In the genomic region with DNA sequence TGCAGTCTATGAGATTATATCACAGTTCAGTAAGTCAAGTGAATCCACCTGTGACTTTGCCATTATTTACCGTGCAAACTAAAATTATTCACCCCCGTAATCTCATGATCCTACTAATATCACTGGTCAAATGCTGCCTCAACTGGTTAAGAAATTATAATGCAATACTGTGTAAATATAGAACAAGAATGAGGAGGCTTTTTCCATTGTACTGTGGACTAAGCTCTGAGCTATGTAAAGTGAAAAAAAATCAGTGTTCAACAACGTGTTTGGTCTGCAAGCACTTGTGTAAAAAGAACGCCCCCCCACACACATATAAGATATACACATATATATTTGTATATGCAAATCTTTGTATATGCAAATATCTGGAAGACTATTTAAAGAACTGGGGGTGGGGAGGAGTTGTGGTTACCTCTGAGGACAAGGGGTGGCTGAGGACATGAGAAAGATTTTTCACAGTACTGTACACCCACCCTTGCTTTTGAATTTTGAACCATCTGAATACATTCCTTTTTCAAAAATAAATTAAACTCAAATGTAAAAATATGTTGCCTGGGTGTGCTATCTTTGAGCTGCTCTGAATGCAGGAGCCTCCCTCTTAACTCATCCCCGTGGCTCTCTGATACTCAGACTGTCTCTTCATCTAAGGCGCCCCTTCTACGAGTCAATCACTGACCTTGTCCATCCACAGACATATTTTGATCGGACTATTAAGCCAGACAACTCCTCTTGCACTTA, we compare ENCODE assay signal across 14 cellular contexts. TPM values are rescaled to one million over a fixed set of nuclear protein-coding genes. Genes with fewer than 3 reads are reported as not detected.
DNase-seq lines count a peak whose midpoint lies in the region; ATAC-seq and TF ChIP-seq lines count a peak whose summit lies in the region.
"Had no signal": no experiment of that assay in that cellular context is flagged by ENCODE, and none has a peak within 500 bp of the region (broad histone marks: within the 10 kb centered on the region; RNA-seq: fewer than 3 reads in every experiment).

No MANE protein-coding gene starts in this region.

- H3K56ac ChIP-seq in mesendoderm (ENCODE audit: low read length), result no peak overlapping the region

- no peak for DNase-seq in left ventricle myocardium superior
- DNase-seq in left ventricle myocardium inferior, result no peak
- peak; percentile 96 for DNase-seq in NCI-H526 treated with DMSO at 0.1 percent for 48 hours (lab: John Stamatoyannopoulos, UW)
- DNase-seq in immature natural killer cell, result no peak
- no peak for DNase-seq in mesendoderm
- DNase-seq in endodermal cell, result no peak
- no peak for DNase-seq in left colon
- DNase-seq in CD14-positive monocyte (ENCODE audit: low spot score), result no peak
- DNase-seq: activated CD4-positive, alpha-beta T cell treated with anti-CD3 and anti-CD28 coated beads, Interleukin-2, amount 50 U/mL, for 4 hours; activated naive CD4-positive, alpha-beta T cell; T-helper 2 cell had no signal

- no CpG with 5 or more reads among the region's 8 CpGs for WGBS in mesendoderm (ENCODE audit: extremely low coverage, insufficient coverage, low lambda C conversion rate)
- WGBS in endodermal cell (ENCODE audit: insufficient coverage in 1 of 2, insufficient read length in 1 of 2), 2 experiments, result 79% methylated on average over 5 to 6 of the region's 8 CpGs

- H3K36me3 ChIP-seq in left ventricle myocardium inferior, result no peaks in the 10 kb centered on the region
- H3K36me3 ChIP-seq in mesendoderm (ENCODE audit: control insufficient read depth, insufficient read depth, low read length), result no peaks in the 10 kb centered on the region
- no peaks in the 10 kb centered on the region for H3K36me3 ChIP-seq in endodermal cell (ENCODE audit: control insufficient read depth, insufficient read depth, low read length)
- H3K36me3 ChIP-seq: vagina had no signal

- H3K27me3 ChIP-seq in left ventricle myocardium inferior (ENCODE audit: low read depth) (no peaks in the 10 kb centered on the region), mesendoderm (ENCODE audit: insufficient read depth, low read length, poor library complexity) (no peaks in the 10 kb centered on the region), endodermal cell (ENCODE audit: control insufficient read depth, insufficient read depth, low read length, poor library complexity, severe bottlenecking) (no peaks in the 10 kb centered on the region)
- H3K27me3 ChIP-seq: vagina had no signal

- no peak overlapping the region for H3K18ac ChIP-seq in mesendoderm (ENCODE audit: low read length)

- no peak overlapping the region for H3K23ac ChIP-seq in mesendoderm (ENCODE audit: low read length)

- no peaks in the 10 kb centered on the region for H3K79me1 ChIP-seq in mesendoderm (ENCODE audit: low read length)

- H3K36me3 Mint-ChIP-seq in immature natural killer cell (no peaks in the 10 kb centered on the region), endodermal cell (ENCODE audit: low read depth) (no peaks in the 10 kb centered on the region), CD14-positive monocyte (no peaks in the 10 kb centered on the region)
- H3K36me3 Mint-ChIP-seq: mesothelial cell of epicardium had no signal

- H3K9me3 Mint-ChIP-seq in immature natural killer cell (no peaks in the 10 kb centered on the region), endodermal cell (no peaks in the 10 kb centered on the region), CD14-positive monocyte (peaks cover 0 to 2% (median 0%) of the 10 kb centered on the region in 7 donors)
- H3K9me3 Mint-ChIP-seq: mesothelial cell of epicardium had no signal

- H2BK15ac ChIP-seq in mesendoderm (replicated peaks; ENCODE audit: low read depth), result no peak overlapping the region

- H3K4me3 Mint-ChIP-seq in immature natural killer cell, result peak overlapping the region in 4 of 5 donors; percentile 3 to 36 (median 25)
- no peak overlapping the region for H3K4me3 Mint-ChIP-seq in endodermal cell
- H3K4me3 Mint-ChIP-seq in CD14-positive monocyte, result no peak overlapping the region
- H3K4me3 Mint-ChIP-seq: mesothelial cell of epicardium had no signal

- no peak overlapping the region for H2BK120ac ChIP-seq in mesendoderm (ENCODE audit: low read depth, low read length)

- no peaks in the 10 kb centered on the region for H3K27me3 Mint-ChIP-seq in immature natural killer cell (ENCODE audit: low read depth in 3 of 3)
- no peaks in the 10 kb centered on the region for H3K27me3 Mint-ChIP-seq in endodermal cell (ENCODE audit: insufficient read depth)
- H3K27me3 Mint-ChIP-seq in CD14-positive monocyte (ENCODE audit: low read depth in 3 of 3), result peaks cover 0 to 4% (median 1%) of the 10 kb centered on the region in 3 donors

- H4K8ac ChIP-seq in mesendoderm (ENCODE audit: low read depth, low read length), result no peak overlapping the region

- H3K79me2 ChIP-seq in mesendoderm (ENCODE audit: control insufficient read depth, insufficient read depth, low read length), result no peaks in the 10 kb centered on the region

- H3K4me3 ChIP-seq in left ventricle myocardium inferior (no peak overlapping the region), mesendoderm (ENCODE audit: low read length) (no peak overlapping the region), endodermal cell (ENCODE audit: low read length) (no peak overlapping the region)
- H3K4me3 ChIP-seq: vagina had no signal

- H3K27ac ChIP-seq in left ventricle myocardium inferior (replicated peaks) (no peak overlapping the region), mesendoderm (ENCODE audit: low read depth, low read length) (no peak overlapping the region), endodermal cell (ENCODE audit: low read depth, low read length) (no peak overlapping the region)
- H3K27ac ChIP-seq: vagina had no signal

- peak; percentile 44 for ATAC-seq in left ventricle myocardium superior
- ATAC-seq in left colon, result no peak
- ATAC-seq: Panc1 had no signal

- H3K4ac ChIP-seq in mesendoderm (ENCODE audit: low read depth, low read length), result no peak overlapping the region

- intact Hi-C loops in left ventricle myocardium superior (cut with micrococcal nuclease), result no loop called here
- intact Hi-C loops in left ventricle myocardium inferior (cut with micrococcal nuclease), result no loop called here
- intact Hi-C loops in left colon (cut with DNase I, micrococcal nuclease), result no loop called here
- intact Hi-C loops in CD14-positive monocyte (cut with micrococcal nuclease), result no loop called here

- H2AK5ac ChIP-seq in mesendoderm (ENCODE audit: low read length), result no peak overlapping the region

- H3K4me1 Mint-ChIP-seq in immature natural killer cell (peaks cover 36 to 43% of the 10 kb centered on the region in 2 donors), endodermal cell (peaks cover 6% of the 10 kb centered on the region), CD14-positive monocyte (peaks cover 5% of the 10 kb centered on the region)

- H3K4me2 ChIP-seq in mesendoderm (ENCODE audit: low read length), result no peak overlapping the region

- H3K9me3 ChIP-seq in left ventricle myocardium inferior (replicated peaks), result no peaks in the 10 kb centered on the region
- no peaks in the 10 kb centered on the region for H3K9me3 ChIP-seq in endodermal cell (ENCODE audit: control insufficient read depth, low read length)
- H3K9me3 ChIP-seq: vagina had no signal

- no peak overlapping the region for H4K5ac ChIP-seq in mesendoderm (ENCODE audit: low read length)

- H2BK5ac ChIP-seq in mesendoderm (ENCODE audit: low read length), result no peak overlapping the region

- TF ChIP-seq CTCF in left ventricle myocardium inferior (IDR thresholded peaks at IDR 0.05; ENCODE audit: borderline replicate concordance) (no peak), endodermal cell (conservative IDR thresholded peaks at IDR 0.05) (no peak), CD14-positive monocyte (IDR thresholded peaks at IDR 0.05) (no peak)

- peak overlapping the region in 3 of 6 donors; percentile 12 to 71 (median 57) for H3K27ac Mint-ChIP-seq in immature natural killer cell
- no peak overlapping the region for H3K27ac Mint-ChIP-seq in endodermal cell
- H3K27ac Mint-ChIP-seq in CD14-positive monocyte, result no peak overlapping the region

- H3K4me1 ChIP-seq in left ventricle myocardium inferior, result peaks cover 19% of the 10 kb centered on the region
- H3K4me1 ChIP-seq in mesendoderm (ENCODE audit: control insufficient read depth, low read depth, low read length), result no peaks in the 10 kb centered on the region
- H3K4me1 ChIP-seq in endodermal cell (ENCODE audit: control insufficient read depth, insufficient read depth, low read length), result no peaks in the 10 kb centered on the region
- H3K4me1 ChIP-seq: vagina had no signal

- H3K9ac ChIP-seq in mesendoderm (ENCODE audit: low read length) (no peak overlapping the region), endodermal cell (ENCODE audit: extremely low read depth, low read length, poor library complexity, severe bottlenecking) (no peak overlapping the region)

RNA-seq across cellular contexts. Expression of a gene that starts 57.0 kb away (rescaled TPM):
- total RNA-seq in left ventricle myocardium superior, result 252 TPM
- total RNA-seq in left ventricle myocardium inferior, result 203 TPM
- polyA plus RNA-seq in immature natural killer cell, result 100 to 1,000 TPM; 300 to 552 (median 460) TPM
- 416 TPM for polyA plus RNA-seq in mesendoderm (2013, experiment 1 of 2)
- 418 TPM for polyA plus RNA-seq in mesendoderm (2013, experiment 2 of 2)
- total RNA-seq in endodermal cell, result 100 to 1,000 TPM; 211 TPM
- 159 TPM for polyA plus RNA-seq in endodermal cell (2013, experiment 1 of 2)
- polyA plus RNA-seq in endodermal cell (2013, experiment 2 of 2), result 160 TPM
- 100 to 1,000 TPM; 265 to 271 TPM for total RNA-seq in left colon
- 100 to 1,000 TPM; 294 to 501 TPM for polyA plus RNA-seq in CD14-positive monocyte

Comparison
In these comparisons a context has a peak if more than half of its experiments do, and no peak if none do; other contexts are left out.
1. H3K4me3 Mint-ChIP-seq: peak in immature natural killer cell (4 of 5); none in endodermal cell (single experiment) and CD14-positive monocyte (0 of 2).